Comparison of ENCODE assay signal across 8 cellular contexts in the genomic region with DNA sequence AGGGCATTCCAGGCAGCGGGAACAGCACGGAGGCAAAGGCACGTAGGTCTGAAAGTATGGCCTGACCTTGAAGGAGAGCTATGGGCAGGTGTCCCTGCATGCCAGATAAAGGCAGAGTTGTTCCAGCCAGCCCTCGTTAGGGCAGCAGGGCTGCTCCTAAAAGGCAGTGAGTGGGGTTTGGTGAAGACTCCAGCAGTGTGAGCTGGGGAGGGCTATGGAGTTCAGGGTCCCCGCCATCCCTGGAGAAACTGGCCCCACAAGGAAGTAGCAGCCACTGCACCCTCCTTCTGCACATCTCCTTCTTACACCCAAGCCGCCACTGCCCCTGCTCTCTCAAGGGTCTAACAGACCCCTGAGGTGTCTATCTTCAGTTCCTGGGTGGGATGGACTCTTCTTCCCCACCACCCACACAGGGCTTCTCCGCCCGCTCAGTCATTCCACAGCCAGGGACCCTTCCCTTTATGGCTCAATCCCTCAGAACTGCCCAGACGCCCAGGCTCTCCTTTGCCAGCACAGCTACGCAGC. TPM values are rescaled to one million over a fixed set of nuclear protein-coding genes. Genes with fewer than 3 reads are reported as not detected.
DNase-seq lines count a peak whose midpoint lies in the region; ATAC-seq, FAIRE-seq and TF ChIP-seq lines count a peak whose summit lies in the region.

No MANE protein-coding gene starts in this region.

- peak overlapping the region; percentile 87 for H3K27ac ChIP-seq in GM23248
- H3K27ac ChIP-seq in hepatocyte = peak overlapping the region; percentile 92
- H3K27ac ChIP-seq in small intestine (ENCODE audit: low read depth in 1 of 2, low read length in 1 of 2) = peak overlapping the region; percentile 66 to 83

- in situ Hi-C loops in GM23248 (cut with MboI) = no loop called here

- H3K9ac ChIP-seq in GM23248 = peak overlapping the region; percentile 85

- H3F3A ChIP-seq in GM23248 (ENCODE audit: insufficient read depth) = peaks cover 21% of the 10 kb centered on the region; the same call in 1 of the 2 replicates

- H3K9me3 ChIP-seq in GM23248 (ENCODE audit: low read depth) (no peaks in the 10 kb centered on the region), hepatocyte (ENCODE audit: low read depth) (no peaks in the 10 kb centered on the region), small intestine (ENCODE audit: control insufficient read depth, low read depth) (no peaks in the 10 kb centered on the region)

- no peak for ATAC-seq in activated CD8-positive, alpha-beta T cell treated with anti-CD3 and anti-CD28 coated beads, Interleukin-2, amount 10 ng/mL, durations not matched to agents 7 days and 5 days
- ATAC-seq in GM21619 (IDR thresholded peaks at IDR 0.05; ENCODE audit: unreplicated experiment) (no peak), HG03135 (IDR thresholded peaks at IDR 0.05; ENCODE audit: unreplicated experiment) (no peak)

- no peaks in the 10 kb centered on the region for H3K27me3 Mint-ChIP-seq in activated CD8-positive, alpha-beta T cell treated with anti-CD3 and anti-CD28 coated beads, Interleukin-2, amount 10 ng/mL, durations not matched to agents 7 days and 5 days (ENCODE audit: low read depth)

- H3K4me2 ChIP-seq in GM23248 (ENCODE audit: unreplicated experiment) (peak overlapping the region; percentile 96), hepatocyte (peak overlapping the region; percentile 94)

- H3K36me3 ChIP-seq in GM23248 (ENCODE audit: low read depth) = no peaks in the 10 kb centered on the region
- H3K36me3 ChIP-seq in hepatocyte (replicated peaks; ENCODE audit: insufficient read depth, low read depth) = no peaks in the 10 kb centered on the region
- H3K36me3 ChIP-seq in small intestine (ENCODE audit: control insufficient read depth in 2 of 2, insufficient read depth in 2 of 2, low read length in 2 of 2) = no peaks in the 10 kb centered on the region

- POLR2A ChIA-PET in activated CD8-positive, alpha-beta T cell treated with anti-CD3 and anti-CD28 coated beads, Interleukin-2, amount 10 ng/mL, durations not matched to agents 7 days and 5 days (lab: Charles Lee) = interaction anchor here (1.1 to 11.1 kb wide), 12 partner anchors 8 to 976 kb away, joined by 3 to 407 read pairs (median 6); a partner anchor contains a TSS

- peak overlapping the region; percentile 85 for H3K4me3 ChIP-seq in GM23248
- peak overlapping the region; percentile 51 for H3K4me3 ChIP-seq in hepatocyte
- H3K4me3 ChIP-seq in small intestine (ENCODE audit: low read depth in 1 of 2, low read length in 2 of 2) = peak overlapping the region; percentile 64 to 89

- H4K20me1 ChIP-seq in GM23248 (ENCODE audit: insufficient read depth) = no peaks in the 10 kb centered on the region
- H4K20me1 ChIP-seq in hepatocyte (ENCODE audit: insufficient read depth, poor library complexity, severe bottlenecking) = peaks cover 29% of the 10 kb centered on the region

- no peak for FAIRE-seq in small intestine (lab: Jason Lieb, UNC)

- CTCF ChIA-PET in activated CD8-positive, alpha-beta T cell treated with anti-CD3 and anti-CD28 coated beads, Interleukin-2, amount 10 ng/mL, durations not matched to agents 7 days and 5 days (lab: Charles Lee) = interaction anchor here (1.2 to 11.0 kb wide), 9 partner anchors 9 to 267 kb away, joined by 3 to 116 read pairs (median 18); no protein-coding TSS in a partner anchor

- H3K79me2 ChIP-seq in GM23248 (ENCODE audit: insufficient read depth) (peaks cover 50% of the 10 kb centered on the region), hepatocyte (peaks cover 80% of the 10 kb centered on the region)

- H3K27me3 ChIP-seq in GM23248 (replicated peaks; ENCODE audit: insufficient read depth) (no peaks in the 10 kb centered on the region), hepatocyte (no peaks in the 10 kb centered on the region), small intestine (ENCODE audit: control insufficient read depth in 2 of 2, insufficient read depth in 2 of 2, low read length in 2 of 2) (no peaks in the 10 kb centered on the region)

- H3K4me1 Mint-ChIP-seq in activated CD8-positive, alpha-beta T cell treated with anti-CD3 and anti-CD28 coated beads, Interleukin-2, amount 10 ng/mL, durations not matched to agents 7 days and 5 days (ENCODE audit: low read depth) = peaks cover 52% of the 10 kb centered on the region

- DNase-seq in GM23248 (peak; percentile 23), hepatocyte (ENCODE audit: low spot score) (no peak), small intestine (peak; percentile 27), AG20443 (ENCODE audit: low spot score) (no peak)
- peak; percentile 42 for DNase-seq in activated CD8-positive, alpha-beta T cell treated with anti-CD3 and anti-CD28 coated beads, Interleukin-2, amount 10 ng/mL, durations not matched to agents 7 days and 5 days
- DNase-seq in stimulated activated CD4-positive, alpha-beta T cell treated with anti-CD3 and anti-CD28 coated beads, Interleukin-4, amount 100 ng/mL, for 24 hours = no peak

- H3K4me3 Mint-ChIP-seq in activated CD8-positive, alpha-beta T cell treated with anti-CD3 and anti-CD28 coated beads, Interleukin-2, amount 10 ng/mL, durations not matched to agents 7 days and 5 days = peak overlapping the region; percentile 99

- no peak for TF ChIP-seq CTCF in hepatocyte (IDR thresholded peaks at IDR 0.05; ENCODE audit: poor library complexity)

- WGBS in GM23248 (ENCODE audit: low coverage in 1 of 2, low lambda C conversion rate in 2 of 2, missing lambda C conversion rate in 2 of 2), 2 experiments = 40 to 41% methylated on average over 10 of the region's 10 CpGs
- WGBS in hepatocyte (ENCODE audit: low lambda C conversion rate, missing lambda C conversion rate) = 58% methylated on average over 9 of the region's 10 CpGs
- WGBS in small intestine, 3 donors = 22 to 29% (median 24%) methylated on average over 9 to 10 of the region's 10 CpGs

- H3K36me3 Mint-ChIP-seq in activated CD8-positive, alpha-beta T cell treated with anti-CD3 and anti-CD28 coated beads, Interleukin-2, amount 10 ng/mL, durations not matched to agents 7 days and 5 days (ENCODE audit: low read depth) = peaks cover 97% of the 10 kb centered on the region

- peak overlapping the region; percentile 90 for H2AFZ ChIP-seq in GM23248
- H2AFZ ChIP-seq in hepatocyte = no peak overlapping the region

- H3K9me3 Mint-ChIP-seq in activated CD8-positive, alpha-beta T cell treated with anti-CD3 and anti-CD28 coated beads, Interleukin-2, amount 10 ng/mL, durations not matched to agents 7 days and 5 days (ENCODE audit: insufficient read depth) = no peaks in the 10 kb centered on the region

- peak overlapping the region; percentile 95 for H3K27ac Mint-ChIP-seq in activated CD8-positive, alpha-beta T cell treated with anti-CD3 and anti-CD28 coated beads, Interleukin-2, amount 10 ng/mL, durations not matched to agents 7 days and 5 days

- H3K9me2 ChIP-seq in GM23248 (ENCODE audit: insufficient read depth) (no peaks in the 10 kb centered on the region), hepatocyte (replicated peaks; ENCODE audit: insufficient read depth) (no peaks in the 10 kb centered on the region)

- peaks cover 34% of the 10 kb centered on the region for H3K4me1 ChIP-seq in GM23248 (ENCODE audit: insufficient read depth)
- H3K4me1 ChIP-seq in hepatocyte (ENCODE audit: insufficient read depth) = peaks cover 53% of the 10 kb centered on the region
- H3K4me1 ChIP-seq in small intestine (ENCODE audit: control insufficient read depth in 2 of 2, insufficient read depth in 1 of 2, low read depth in 1 of 2, low read length in 1 of 2) = peaks cover 0 to 12% of the 10 kb centered on the region in 2 donors

RNA-seq across cellular contexts. Expression of a gene that starts 1.4 kb away (rescaled TPM):
- total RNA-seq in GM23248 (2014; rRNA removed; shearing (Covaris generic)) = 6.6 and 8.1 TPM in 2 replicates
- polyA plus RNA-seq in GM23248 (2016; fragmentation: Nextera tagmentation; extraction: Ambion mirVana) (1.8 and 1.9 TPM in 2 replicates), hepatocyte (4.5 and 6.6 TPM in 2 replicates), small intestine (10 to 100 TPM in 1 of 3 donors, 1 to 10 TPM in 2; 3.4 to 22.0 (median 8.9) TPM)
- 100 to 1,000 TPM; 413 to 430 TPM for total RNA-seq in activated CD8-positive, alpha-beta T cell treated with anti-CD3 and anti-CD28 coated beads, Interleukin-2, amount 10 ng/mL, durations not matched to agents 7 days and 5 days
- 12.9 and 13.8 TPM in 2 replicates for total RNA-seq in hepatocyte

RNA-seq across cellular contexts. Expression of a gene that starts 56.8 kb away (rescaled TPM):
- not detected in 2 replicates for total RNA-seq in GM23248 (2014; rRNA removed; shearing (Covaris generic))
- polyA plus RNA-seq in GM23248 (2016; fragmentation: Nextera tagmentation; extraction: Ambion mirVana) (not detected in 2 replicates), hepatocyte (80.9 and 136 TPM in 2 replicates), small intestine (under 1 TPM in 1 of 3 donors, not detected in 2; 0.28 TPM)
- not detected for total RNA-seq in activated CD8-positive, alpha-beta T cell treated with anti-CD3 and anti-CD28 coated beads, Interleukin-2, amount 10 ng/mL, durations not matched to agents 7 days and 5 days
- 45.7 and 52.0 TPM in 2 replicates for total RNA-seq in hepatocyte

Comparison
In these comparisons a context has a peak if more than half of its experiments do, and no peak if none do; other contexts are left out.
1. DNase-seq: peak in GM23248 (single experiment), activated CD8-positive, alpha-beta T cell treated with anti-CD3 and anti-CD28 coated beads, Interleukin-2, amount 10 ng/mL, durations not matched to agents 7 days and 5 days (single experiment) and small intestine (single experiment); none in hepatocyte (single experiment), stimulated activated CD4-positive, alpha-beta T cell treated with anti-CD3 and anti-CD28 coated beads, Interleukin-4, amount 100 ng/mL, for 24 hours (single experiment) and AG20443 (single experiment).
2. RNA of a gene that starts 1.4 kb away (total RNA-seq): 413 to 430 TPM in activated CD8-positive, alpha-beta T cell treated with anti-CD3 and anti-CD28 coated beads, Interleukin-2, amount 10 ng/mL, durations not matched to agents 7 days and 5 days; 12.9 to 13.8 TPM in hepatocyte and 6.6 to 8.1 TPM in GM23248; every median in the first group is over 10 times any median in the second.
3. RNA of a gene that starts 56.8 kb away (total RNA-seq): 45.7 to 52.0 TPM in hepatocyte; not detected in GM23248 and not detected in activated CD8-positive, alpha-beta T cell treated with anti-CD3 and anti-CD28 coated beads, Interleukin-2, amount 10 ng/mL, durations not matched to agents 7 days and 5 days; every median in the first group is over 10 times any median in the second.
4. Peak in every context shown above with its lines, with median percentiles within 50 percentile points of each other: H3K27ac ChIP-seq and H3K4me3 ChIP-seq.